ENCODE assay signal across 14 cellular contexts in genomic region chr12:50422855-50423254, GRCh38. TPM values are rescaled to one million over a fixed set of nuclear protein-coding genes. Genes with fewer than 3 reads are reported as not detected.
"Had no signal": no experiment of that assay in that cellular context is flagged by ENCODE, and none has a peak within 500 bp of the region (broad histone marks: within the 10 kb centered on the region; RNA-seq: fewer than 3 reads in every experiment).

No MANE protein-coding gene starts in this region.

RNA-seq across cellular contexts. Expression of gene FAM186A, which starts 26.4 kb away (rescaled TPM):
- total RNA-seq: subcutaneous adipose tissue, suprapubic skin, temporal lobe, thoracic aorta, thyroid gland, tibial nerve, transverse colon, upper lobe of left lung, upper lobe of right lung, ureter, urinary bladder, uterus, vagina had no signal
- polyA plus RNA-seq: stomach, urinary bladder had no signal
